Comparison of ENCODE assay signal across 30 cellular contexts in the genomic region with DNA sequence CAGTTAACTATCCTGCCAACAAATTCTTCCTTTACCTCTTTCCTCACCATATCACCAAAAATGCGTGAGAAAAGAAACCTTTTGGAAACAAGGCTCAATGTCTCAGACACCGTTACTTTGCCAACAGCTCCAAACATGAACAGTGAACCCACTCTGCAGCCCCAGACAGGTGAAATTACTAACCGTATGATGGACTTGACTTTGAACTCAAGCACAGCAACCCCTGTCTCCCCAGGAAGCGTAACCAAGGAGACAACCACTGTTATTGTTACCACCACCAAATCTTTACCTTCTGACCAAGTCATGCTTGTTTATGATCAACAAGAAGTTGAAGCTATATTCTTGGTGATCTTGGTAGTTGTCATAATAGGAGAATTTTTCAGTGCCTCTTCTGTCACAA.
"Had no signal": no experiment of that assay in that cellular context is flagged by ENCODE, and none has a peak within 500 bp of the region (broad histone marks: within the 10 kb centered on the region; RNA-seq: fewer than 3 reads in every experiment).

No MANE protein-coding gene starts in this region.

- H3K27ac ChIP-seq: ascending aorta, esophagus muscularis mucosa, foreskin keratinocyte, heart left ventricle, ovary, prostate gland, tibial nerve, VCaP had no signal

- H3K4me1 ChIP-seq: foreskin keratinocyte, prostate gland had no signal

- H3K27me3 ChIP-seq: ascending aorta, esophagus muscularis mucosa, foreskin keratinocyte, heart left ventricle, ovary, tibial nerve had no signal

- H3K9me3 ChIP-seq: ascending aorta, esophagus muscularis mucosa, heart left ventricle, ovary, prostate gland, tibial nerve had no signal

- FAIRE-seq: kidney, TTC549 had no signal

- H3K4me3 Mint-ChIP-seq: activated CD4-positive, alpha-beta memory T cell treated with anti-CD3 and anti-CD28 coated beads, Interleukin-2, amount 10 ng/mL, durations not matched to agents 7 days and 5 days; activated CD8-positive, alpha-beta memory T cell treated with anti-CD3 and anti-CD28 coated beads, Interleukin-2, amount 10 ng/mL, durations not matched to agents 7 days and 5 days; activated naive CD4-positive, alpha-beta T cell treated with anti-CD3 and anti-CD28 coated beads for 36 hours; activated naive CD8-positive, alpha-beta T cell treated with anti-CD3 and anti-CD28 coated beads for 36 hours; brain; immature natural killer cell; mesothelial cell of epicardium; naive B cell; stimulated activated naive B cell treated with anti-CD40 and anti-IgM and Interleukin-4, amounts not matched to agents 10 μg/mL and 1 μg/mL and 100 μg/mL, for 72 hours had no signal

- H3K27me3 Mint-ChIP-seq: activated CD4-positive, alpha-beta memory T cell treated with anti-CD3 and anti-CD28 coated beads, Interleukin-2, amount 10 ng/mL, durations not matched to agents 7 days and 5 days; activated CD8-positive, alpha-beta memory T cell treated with anti-CD3 and anti-CD28 coated beads, Interleukin-2, amount 10 ng/mL, durations not matched to agents 7 days and 5 days; activated naive CD8-positive, alpha-beta T cell treated with anti-CD3 and anti-CD28 coated beads for 36 hours; naive B cell; stimulated activated naive B cell treated with anti-CD40 and anti-IgM and Interleukin-4, amounts not matched to agents 10 μg/mL and 1 μg/mL and 100 μg/mL, for 72 hours had no signal

- H3K36me3 ChIP-seq: ovary, prostate gland had no signal

- H3K9me3 Mint-ChIP-seq: activated CD4-positive, alpha-beta memory T cell treated with anti-CD3 and anti-CD28 coated beads, Interleukin-2, amount 10 ng/mL, durations not matched to agents 7 days and 5 days; activated naive CD4-positive, alpha-beta T cell treated with anti-CD3 and anti-CD28 coated beads for 36 hours; activated naive CD8-positive, alpha-beta T cell treated with anti-CD3 and anti-CD28 coated beads for 36 hours; immature natural killer cell; mesothelial cell of epicardium; stimulated activated naive B cell treated with anti-CD40 and anti-IgM and Interleukin-4, amounts not matched to agents 10 μg/mL and 1 μg/mL and 100 μg/mL, for 72 hours had no signal

- ATAC-seq: activated CD4-positive, CD25-positive, alpha-beta regulatory T cell treated with anti-CD3 and anti-CD28 coated beads, Interleukin-2, amount 50 U/mL, for 24 hours; activated CD8-positive, alpha-beta memory T cell treated with anti-CD3 and anti-CD28 coated beads, Interleukin-2, amount 10 ng/mL, durations not matched to agents 7 days and 5 days; foreskin keratinocyte; heart left ventricle; left colon; stimulated activated naive B cell treated with anti-CD40 and anti-IgM and Interleukin-4, amounts not matched to agents 10 μg/mL and 1 μg/mL and 100 μg/mL, for 72 hours had no signal

- DNase-seq: activated CD4-positive, alpha-beta memory T cell treated with anti-CD3 and anti-CD28 coated beads, Interleukin-2, amount 10 ng/mL, durations not matched to agents 7 days and 5 days; activated CD4-positive, alpha-beta T cell treated with anti-CD3 and anti-CD28 coated beads for 48 hours; activated CD8-positive, alpha-beta memory T cell treated with anti-CD3 and anti-CD28 coated beads, Interleukin-2, amount 10 ng/mL, durations not matched to agents 7 days and 5 days; activated effector memory CD4-positive, alpha-beta T cell treated with anti-CD3 and anti-CD28 coated beads, Interleukin-2, amount 50 U/mL, for 16 hours; activated naive CD4-positive, alpha-beta T cell treated with anti-CD3 and anti-CD28 coated beads for 36 hours; activated naive CD8-positive, alpha-beta T cell treated with anti-CD3 and anti-CD28 coated beads for 36 hours; caudate nucleus; cortex of kidney; foreskin keratinocyte; heart left ventricle; hypothalamus; immature natural killer cell; kidney; left colon; naive B cell; ovary; retina; stimulated activated CD4-positive, alpha-beta T cell treated with anti-CD3 and anti-CD28 coated beads, Interleukin-15, amount 100 ng/mL, for 24 hours; stimulated activated CD4-positive, alpha-beta T cell treated with anti-CD3 and anti-CD28 coated beads, Interleukin-2, amount 100 ng/mL, for 24 hours; stimulated activated naive B cell treated with anti-CD40 and anti-IgM and Interleukin-4, amounts not matched to agents 10 μg/mL and 1 μg/mL and 100 μg/mL, for 72 hours; T-helper 9 cell had no signal

- H3K27ac Mint-ChIP-seq: activated CD4-positive, alpha-beta memory T cell treated with anti-CD3 and anti-CD28 coated beads, Interleukin-2, amount 10 ng/mL, durations not matched to agents 7 days and 5 days; activated CD8-positive, alpha-beta memory T cell treated with anti-CD3 and anti-CD28 coated beads, Interleukin-2, amount 10 ng/mL, durations not matched to agents 7 days and 5 days; activated naive CD4-positive, alpha-beta T cell treated with anti-CD3 and anti-CD28 coated beads for 36 hours; activated naive CD8-positive, alpha-beta T cell treated with anti-CD3 and anti-CD28 coated beads for 36 hours; brain; mesothelial cell of epicardium; stimulated activated naive B cell treated with anti-CD40 and anti-IgM and Interleukin-4, amounts not matched to agents 10 μg/mL and 1 μg/mL and 100 μg/mL, for 72 hours had no signal

- H3K4me3 ChIP-seq: ascending aorta, esophagus muscularis mucosa, heart left ventricle, ovary, prostate gland, tibial nerve had no signal
